8 cellular contexts compared by ENCODE assay signal in genomic region chr10:131885391-131886165, GRCh38. TPM values are rescaled to one million over a fixed set of nuclear protein-coding genes. Genes with fewer than 3 reads are reported as not detected.
DNase-seq lines count a peak whose midpoint lies in the region; ATAC-seq, FAIRE-seq and TF ChIP-seq lines count a peak whose summit lies in the region.

No MANE protein-coding gene starts in this region.

- FAIRE-seq in GM12892 (lab: Jason Lieb, UNC) = no peak

- peaks cover 9% of the 10 kb centered on the region for H3K4me1 Mint-ChIP-seq in endodermal cell

- no peak overlapping the region for H3K4me3 Mint-ChIP-seq in endodermal cell

- H3K27me3 ChIP-seq in endodermal cell (ENCODE audit: control insufficient read depth, insufficient read depth, low read length, poor library complexity, severe bottlenecking) = no peaks in the 10 kb centered on the region

- H3K9me3 ChIP-seq in endodermal cell (ENCODE audit: control insufficient read depth, low read length) = peaks cover 17% of the 10 kb centered on the region

- peaks cover 6% of the 10 kb centered on the region for H3K9me3 Mint-ChIP-seq in endodermal cell

- H3K4me1 ChIP-seq in endodermal cell (ENCODE audit: control insufficient read depth, insufficient read depth, low read length) = no peaks in the 10 kb centered on the region

- no peak overlapping the region for H3K4me3 ChIP-seq in endodermal cell (ENCODE audit: low read length)

- no peaks in the 10 kb centered on the region for H3K36me3 ChIP-seq in endodermal cell (ENCODE audit: control insufficient read depth, insufficient read depth, low read length)

- DNase-seq in GM12892 (ENCODE audit: insufficient read length) (peak; percentile 82), NCI-H460 (ENCODE audit: extremely low read depth, low read depth) (peak; percentile 68), endodermal cell (peak; percentile 95), myocyte (ENCODE audit: low read depth) (peak; percentile 32), NCI-H187 treated with DMSO at 0.1 percent for 48 hours (lab: John Stamatoyannopoulos, UW) (no peak)
- peak; percentile 95 for DNase-seq in activated CD8-positive, alpha-beta memory T cell treated with anti-CD3 and anti-CD28 coated beads for 24 hours
- DNase-seq in stimulated activated CD8-positive, alpha-beta memory T cell treated with anti-CD3 and anti-CD28 coated beads, Interleukin-7, amount 100 ng/mL, for 4 hours (ENCODE audit: low read depth in 2 of 2) = peak; percentile 57 to 64

- WGBS in endodermal cell (ENCODE audit: insufficient coverage in 1 of 2, insufficient read length in 1 of 2), 2 experiments = 51 to 52% methylated on average over 15 to 25 of the region's 25 CpGs

- no peak overlapping the region for H3K27ac Mint-ChIP-seq in endodermal cell

- peak; percentile 88 for ATAC-seq in HG02623 (IDR thresholded peaks at IDR 0.05; ENCODE audit: unreplicated experiment)

- no peak for TF ChIP-seq POLR2A in GM12892 (IDR thresholded peaks at IDR 0.05; ENCODE audit: low read depth, low read length)

- no peak overlapping the region for H3K9ac ChIP-seq in endodermal cell (ENCODE audit: extremely low read depth, low read length, poor library complexity, severe bottlenecking)

- peak; percentile 96 for TF ChIP-seq CTCF in endodermal cell (conservative IDR thresholded peaks at IDR 0.05)

- H3K27ac ChIP-seq in endodermal cell (ENCODE audit: low read depth, low read length) = no peak overlapping the region

- H3K27me3 Mint-ChIP-seq in endodermal cell (ENCODE audit: insufficient read depth) = peaks cover 6% of the 10 kb centered on the region

- no peaks in the 10 kb centered on the region for H3K36me3 Mint-ChIP-seq in endodermal cell (ENCODE audit: low read depth)

RNA-seq across cellular contexts. Expression of gene PPP2R2D, which starts 15.2 kb away (rescaled TPM):
- polyA plus RNA-seq in GM12892 (2012; ENCODE audit: missing spikeins) = 24.1 TPM
- 38.4 and 40.3 TPM in 2 replicates for total RNA-seq in NCI-H460 (2014; rRNA removed; shearing (Covaris generic))
- polyA plus RNA-seq in NCI-H460 (2014; cell fraction: nucleus; rRNA removed) = 19.9 and 22.7 TPM in 2 replicates
- total RNA-seq in endodermal cell (10 to 100 TPM; 35.5 to 37.5 TPM), myocyte (14.4 and 29.6 TPM in 2 replicates)
- polyA plus RNA-seq in endodermal cell (2013, experiment 1 of 2) = 36.0 TPM
- polyA plus RNA-seq in endodermal cell (2013, experiment 2 of 2) = 35.4 TPM
- 25.7 TPM for polyA plus RNA-seq in myocyte (2012)
